1 cellular context compared by ENCODE assay signal in the genomic region with DNA sequence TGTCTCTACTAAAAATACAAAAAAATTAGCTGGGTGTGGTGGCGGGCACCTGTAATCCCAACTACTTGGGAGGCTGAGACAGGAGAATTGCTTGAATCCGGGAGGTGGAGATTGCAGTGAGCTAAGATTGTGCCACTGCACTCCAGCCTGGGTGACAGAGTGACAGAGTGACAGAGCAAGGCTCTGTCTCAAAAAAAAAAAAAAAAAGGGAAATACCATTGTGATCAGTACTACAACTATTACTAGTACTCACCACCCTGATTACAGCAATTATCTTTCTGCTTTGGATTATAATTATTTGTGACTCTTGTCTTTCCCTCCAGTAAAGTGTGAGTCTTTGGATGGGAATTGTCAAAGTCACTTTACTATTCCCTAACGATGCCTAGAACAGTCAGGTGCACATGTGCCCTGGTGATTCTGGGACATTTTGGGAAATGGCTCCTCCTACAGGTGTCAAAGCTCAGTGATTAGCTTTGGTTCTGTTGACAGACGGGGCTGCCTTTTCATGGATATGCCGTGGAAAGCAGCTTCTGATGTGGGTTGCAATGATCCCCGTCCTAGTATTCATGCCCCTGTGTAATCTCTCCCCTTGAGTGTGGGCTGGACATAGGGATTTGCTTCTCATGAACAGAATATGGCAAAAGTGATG.
A peak's percentile ranks its signal among the peaks of the same experiment; 100 is the strongest.
TF ChIP-seq lines count a peak whose summit lies in the region.

No MANE protein-coding gene starts in this region.

TF ChIP-seq in H1, 55 proteins besides CTCF, POLR2A, EP300 and RAD21:
- TF ChIP-seq CBX8 (IDR thresholded peaks at IDR 0.05; ENCODE audit: borderline replicate concordance, low read depth, low read length) (no peak), HDAC6 (IDR thresholded peaks at IDR 0.05; ENCODE audit: low read depth, low read length) (no peak), RFX5 (IDR thresholded peaks at IDR 0.05; ENCODE audit: borderline replicate concordance, low read depth, low read length) (no peak), BCL11A (IDR thresholded peaks at IDR 0.05; ENCODE audit: low read depth in 2 of 2, low read length in 2 of 2) (no peak)
- TF ChIP-seq, protein P1, sequence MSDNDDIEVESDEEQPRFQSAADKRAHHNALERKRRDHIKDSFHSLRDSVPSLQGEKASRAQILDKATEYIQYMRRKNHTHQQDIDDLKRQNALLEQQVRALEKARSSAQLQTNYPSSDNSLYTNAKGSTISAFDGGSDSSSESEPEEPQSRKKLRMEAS (IDR thresholded peaks at IDR 0.05) = 0 out of 2 replicates have a peak, but pooled peaks have one; percentile 27
